In genomic region chr5:74950836-74951515, GRCh38 we compare ENCODE assay signal across 16 cellular contexts.
"Had no signal": no experiment of that assay in that cellular context is flagged by ENCODE, and none has a peak within 500 bp of the region (broad histone marks: within the 10 kb centered on the region; RNA-seq: fewer than 3 reads in every experiment).

No MANE protein-coding gene starts in this region.

- DNase-seq: activated CD8-positive, alpha-beta memory T cell treated with anti-CD3 and anti-CD28 coated beads, Interleukin-2, amount 50 U/mL, for 48 hours; activated CD8-positive, alpha-beta T cell treated with anti-CD3 and anti-CD28 coated beads, Interleukin-2, amount 10 ng/mL, durations not matched to agents 7 days and 5 days; activated naive CD4-positive, alpha-beta T cell treated with anti-CD3 and anti-CD28 coated beads for 36 hours; body of pancreas; effector memory CD4-positive, alpha-beta T cell; hippocampal formation; lower lobe of right lung; naive B cell; right cardiac atrium; spleen; stimulated activated CD4-positive, alpha-beta T cell treated with anti-CD3 and anti-CD28 coated beads, Interleukin-1b, Interleukin-23, amount 100 ng/mL, for 48 hours; stimulated activated naive B cell treated with anti-CD40 and anti-IgM and Interleukin-4, amounts not matched to agents 10 μg/mL and 1 μg/mL and 100 μg/mL, for 72 hours; T1000 had no signal

- H3K9me3 ChIP-seq: body of pancreas, lower lobe of right lung, neutrophil, tibial nerve had no signal

- H3K4me1 ChIP-seq: tibial nerve had no signal

- H3K27ac Mint-ChIP-seq: activated CD8-positive, alpha-beta T cell treated with anti-CD3 and anti-CD28 coated beads, Interleukin-2, amount 10 ng/mL, durations not matched to agents 7 days and 5 days; activated naive CD4-positive, alpha-beta T cell treated with anti-CD3 and anti-CD28 coated beads for 36 hours; stimulated activated naive B cell treated with anti-CD40 and anti-IgM and Interleukin-4, amounts not matched to agents 10 μg/mL and 1 μg/mL and 100 μg/mL, for 72 hours had no signal

- H3K36me3 ChIP-seq: lower lobe of right lung, neutrophil, spleen, tibial nerve had no signal

- H3K4me3 Mint-ChIP-seq: activated CD8-positive, alpha-beta T cell treated with anti-CD3 and anti-CD28 coated beads, Interleukin-2, amount 10 ng/mL, durations not matched to agents 7 days and 5 days; activated naive CD4-positive, alpha-beta T cell treated with anti-CD3 and anti-CD28 coated beads for 36 hours; central memory CD8-positive, alpha-beta T cell; naive B cell; stimulated activated naive B cell treated with anti-CD40 and anti-IgM and Interleukin-4, amounts not matched to agents 10 μg/mL and 1 μg/mL and 100 μg/mL, for 72 hours had no signal

- H3K9me3 Mint-ChIP-seq: activated naive CD4-positive, alpha-beta T cell treated with anti-CD3 and anti-CD28 coated beads for 36 hours; central memory CD8-positive, alpha-beta T cell had no signal

- ATAC-seq: activated CD8-positive, alpha-beta T cell treated with anti-CD3 and anti-CD28 coated beads, Interleukin-2, amount 10 ng/mL, durations not matched to agents 7 days and 5 days; body of pancreas; lower lobe of right lung; right cardiac atrium; stimulated activated naive B cell treated with anti-CD40 and anti-IgM and Interleukin-4, amounts not matched to agents 10 μg/mL and 1 μg/mL and 100 μg/mL, for 72 hours had no signal

- H3K36me3 Mint-ChIP-seq: stimulated activated naive B cell treated with anti-CD40 and anti-IgM and Interleukin-4, amounts not matched to agents 10 μg/mL and 1 μg/mL and 100 μg/mL, for 72 hours had no signal

- H3K4me3 ChIP-seq: body of pancreas, lower lobe of right lung, spleen, tibial nerve had no signal

- H3K27ac ChIP-seq: lower lobe of right lung, neutrophil, spleen, tibial nerve had no signal

- H3K27me3 ChIP-seq: body of pancreas, tibial nerve had no signal

- H3K4me1 Mint-ChIP-seq: naive B cell had no signal

- H3K27me3 Mint-ChIP-seq: central memory CD8-positive, alpha-beta T cell had no signal
